In genomic region chr6:15626878-15627683, GRCh38 we compare ENCODE assay signal across 1 cellular context.
TF ChIP-seq lines count a peak whose summit lies in the region.

No MANE protein-coding gene starts in this region.

TF ChIP-seq in IMR-90, 13 proteins besides CTCF, POLR2A, EP300 and RAD21 (continued from another document):
- TF ChIP-seq ELK1 (IDR thresholded peaks at IDR 0.05; ENCODE audit: borderline replicate concordance, low read depth, low read length), result no peak
- TF ChIP-seq NFE2L2 (IDR thresholded peaks at IDR 0.05; ENCODE audit: low read depth, low read length), result no peak
- TF ChIP-seq BHLHE40 (IDR thresholded peaks at IDR 0.05; ENCODE audit: low read depth, low read length), result no peak
- TF ChIP-seq USF2 (IDR thresholded peaks at IDR 0.05; ENCODE audit: low read depth, low read length), result no peak
- no peak for TF ChIP-seq SMC3 (IDR thresholded peaks at IDR 0.05; ENCODE audit: low read depth, low read length)
- no peak for TF ChIP-seq RFX5 (IDR thresholded peaks at IDR 0.05; ENCODE audit: low read depth, low read length)
- TF ChIP-seq MAFK (IDR thresholded peaks at IDR 0.05; ENCODE audit: low read depth, low read length), result no peak
- TF ChIP-seq CHD1 (IDR thresholded peaks at IDR 0.05; ENCODE audit: low read depth, low read length), result no peak
